11 cellular contexts compared by ENCODE assay signal in the genomic region with DNA sequence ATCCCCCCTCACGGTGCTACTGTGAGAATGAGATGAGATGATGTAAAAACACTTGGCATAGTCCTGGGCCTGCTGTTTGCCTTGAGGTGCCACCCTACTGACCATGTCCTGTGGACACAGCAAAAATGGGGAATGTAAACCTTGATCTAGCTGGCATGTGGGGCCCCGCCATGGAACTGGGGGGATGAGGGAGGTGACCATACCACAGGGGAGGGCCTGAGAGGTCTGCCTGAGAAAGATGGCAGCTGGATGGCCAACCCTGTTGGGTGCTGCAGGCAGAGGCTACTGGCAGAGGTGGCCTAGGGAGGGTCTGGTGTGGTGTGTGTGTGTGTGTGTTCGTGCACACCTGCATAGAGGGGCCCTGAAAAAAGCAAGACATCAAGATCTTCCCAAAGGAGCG. TPM values are rescaled to one million over a fixed set of nuclear protein-coding genes. Genes with fewer than 3 reads are reported as not detected.
A peak's percentile ranks its signal among the peaks of the same experiment; 100 is the strongest.
DNase-seq lines count a peak whose midpoint lies in the region; ATAC-seq, FAIRE-seq and TF ChIP-seq lines count a peak whose summit lies in the region.
"Had no signal": no experiment of that assay in that cellular context is flagged by ENCODE, and none has a peak within 500 bp of the region (broad histone marks: within the 10 kb centered on the region; RNA-seq: fewer than 3 reads in every experiment).

No MANE protein-coding gene starts in this region.

- H3K27me3 Mint-ChIP-seq in T-helper 17 cell: peaks cover 77% of the 10 kb centered on the region

- FAIRE-seq in HepG2 (lab: Jason Lieb, UNC): no peak
- FAIRE-seq: TTC549 had no signal

- H3K27ac ChIP-seq in HepG2 (ENCODE audit: extremely low read length, insufficient read depth, low read length): peak overlapping the region; percentile 95
- peak overlapping the region in 6 of 8 donors; percentile 78 to 88 (median 84) for H3K27ac ChIP-seq in spleen
- H3K27ac ChIP-seq: foreskin keratinocyte had no signal

- peak overlapping the region; percentile 77 for H3K4me3 Mint-ChIP-seq in T-helper 17 cell

- H3K9me3 ChIP-seq in T-helper 17 cell (ENCODE audit: control insufficient read depth, low read length, poor library complexity, severe bottlenecking) (no peaks in the 10 kb centered on the region), HepG2 (ENCODE audit: low read length) (no peaks in the 10 kb centered on the region), spleen (no peaks in the 10 kb centered on the region)

- H3K4me1 Mint-ChIP-seq in T-helper 17 cell: peaks cover 18% of the 10 kb centered on the region

- peak overlapping the region; percentile 99 for H3K9ac ChIP-seq in HepG2 (ENCODE audit: insufficient read depth, low read depth, low read length)

- POLR2A ChIA-PET in HepG2 (lab: Yijun Ruan, JAX): interaction anchor here (0.6 to 9.3 kb wide), 14 partner anchors 7 to 598 kb away, joined by 3 to 287 read pairs (median 6); no protein-coding TSS in a partner anchor

- CTCF ChIA-PET in HepG2 (lab: Yijun Ruan, JAX; ENCODE audit: low intra/inter-chr PET ratio, low total read pairs): no interaction called here

- TF ChIP-seq EP300 in HepG2 (IDR thresholded peaks at IDR 0.05; ENCODE audit: low read depth in 2 of 2, low read length in 2 of 2) (no peak), HepG2 (CRISPR knock-in tag; IDR thresholded peaks at IDR 0.05; ENCODE audit: borderline replicate concordance) (no peak)

- H3K27me3 ChIP-seq in HepG2 (ENCODE audit: control insufficient read depth in 1 of 2, insufficient read depth in 2 of 2, low read length in 2 of 2) (no peaks in the 10 kb centered on the region; a peak in 1 of 5 replicates), spleen (replicated peaks in 1 of 7) (peaks cover 0 to 20% (median 7%) of the 10 kb centered on the region in 7 donors)

- H3K79me2 ChIP-seq in HepG2 (ENCODE audit: insufficient read depth, low read length): peaks cover 50% of the 10 kb centered on the region

- H3K4me3 ChIP-seq in GM08714 (ENCODE audit: low read length): peak overlapping the region; percentile 77; the same call in 1 of the 2 replicates
- peak overlapping the region; percentile 98 to 99 (median 99) for H3K4me3 ChIP-seq in HepG2 (replicated peaks in 1 of 3; ENCODE audit: insufficient read depth in 1 of 3, low read depth in 2 of 3, low read length in 3 of 3)
- peak overlapping the region in 5 of 8 donors; percentile 53 to 81 (median 64) for H3K4me3 ChIP-seq in spleen

- H3K4me1 ChIP-seq in HepG2 (ENCODE audit: insufficient read depth, low read length) (peaks cover 82% of the 10 kb centered on the region), spleen (peaks cover 0 to 53% (median 28%) of the 10 kb centered on the region in 6 donors)

- H2AFZ ChIP-seq in HepG2 (ENCODE audit: low read length): no peak overlapping the region

- in situ Hi-C loops in HepG2 (cut with HindIII; ENCODE audit: extremely low pct_ligation_motif_present, low pct_unique_long_range_greater_than_20kb): no loop called here

- TF ChIP-seq CTCF in HepG2 (CRISPR knock-in tag; IDR thresholded peaks at IDR 0.05) (no peak), spleen (IDR thresholded peaks at IDR 0.05 in 8 of 11, conservative IDR thresholded peaks at IDR 0.05 in 3 of 11) (no peak)

- TF ChIP-seq POLR2A in HepG2 (IDR thresholded peaks at IDR 0.05; ENCODE audit: insufficient read depth in 1 of 2, low read depth in 2 of 2, low read length in 2 of 2) (no peak), spleen (IDR thresholded peaks at IDR 0.05) (no peak)

- H3K4me2 ChIP-seq in HepG2 (ENCODE audit: low read depth, low read length): peak overlapping the region; percentile 97

- BruUV-seq in HepG2 (replicated peaks; lab: Mats Ljungman, UMichigan): no TSS peak

- DNase-seq in T-helper 17 cell (no peak), HepG2 (ENCODE audit: low spot score) (no peak), spleen (no peak), NCI-H226 (no peak), DMS53 (lab: John Stamatoyannopoulos, UW) (no peak), NCI-H1048 (lab: John Stamatoyannopoulos, UW) (no peak)
- DNase-seq: foreskin keratinocyte, NCI-H82 had no signal

- WGBS in HepG2 (ENCODE audit: low lambda C conversion rate): 77% methylated on average over 4 of the region's 4 CpGs
- 64 to 86% (median 72%) methylated on average over 4 of the region's 4 CpGs for WGBS in spleen, 5 donors

- no peak for ATAC-seq in T-helper 17 cell
- no peak for ATAC-seq in HepG2
- ATAC-seq in GM21825 (IDR thresholded peaks at IDR 0.05; ENCODE audit: unreplicated experiment): no peak

- peaks cover 9% of the 10 kb centered on the region for H3K36me3 Mint-ChIP-seq in T-helper 17 cell (ENCODE audit: low read depth)

- no peaks in the 10 kb centered on the region for H4K20me1 ChIP-seq in HepG2 (ENCODE audit: insufficient read depth, low read length)

- intact Hi-C loops in HepG2 (cut with micrococcal nuclease; ENCODE audit: unreplicated experiment) (no loop called here), spleen (cut with DNase I; ENCODE audit: low total_unique reads) (no loop called here)

- H3K36me3 ChIP-seq in HepG2 (replicated peaks in 1 of 2; ENCODE audit: control insufficient read depth in 1 of 2, insufficient read depth in 2 of 2, low read length in 2 of 2): peaks cover 3% of the 10 kb centered on the region in 2 experiments; a peak in 1 of 5 replicates
- peaks cover 0 to 6% (median 0%) of the 10 kb centered on the region in 6 donors for H3K36me3 ChIP-seq in spleen

- H3K27ac Mint-ChIP-seq in T-helper 17 cell: no peak overlapping the region

- TF ChIP-seq RAD21 in HepG2 (CRISPR knock-in tag; IDR thresholded peaks at IDR 0.05): no peak

TF ChIP-seq in HepG2, 621 proteins besides CTCF, POLR2A, EP300 and RAD21 (continues in another document):
- TF ChIP-seq E2F2 (CRISPR knock-in tag; IDR thresholded peaks at IDR 0.05; ENCODE audit: borderline replicate concordance): no peak

RNA-seq across cellular contexts. Expression of gene HAAO, which starts 0.8 kb away (rescaled TPM):
- total RNA-seq in T-helper 17 cell (under 1 TPM in 1 of 2 donors, not detected in 1; 0.37 TPM), HepG2 (2016; rRNA removed; fragmentation: Illumina TruSeq; extraction: Trizol) (34.1 and 42.7 TPM in 2 replicates), spleen (10 to 100 TPM in 2 of 7 donors, 1 to 10 TPM in 5; 2.4 to 12.3 (median 8.3) TPM)
- total RNA-seq in HepG2 (2016; cell fraction: cytosol; rRNA removed; fragmentation: Illumina TruSeq; extraction: Trizol; ENCODE audit: low read depth): 15.3 and 15.6 TPM in 2 replicates
- 29.0 and 39.0 TPM in 2 replicates for total RNA-seq in HepG2 (2016; cell fraction: insoluble cytoplasmic fraction; rRNA removed; fragmentation: Illumina TruSeq; extraction: Trizol)
- total RNA-seq in HepG2 (2016; cell fraction: membrane; rRNA removed; fragmentation: Illumina TruSeq; extraction: Trizol): 16.2 and 18.8 TPM in 2 replicates
- 32.7 and 34.7 TPM in 2 replicates for total RNA-seq in HepG2 (2016; cell fraction: nucleus; rRNA removed; fragmentation: Illumina TruSeq; extraction: Trizol)
- polyA plus RNA-seq in HepG2 (2011; rRNA removed) (35.2 and 36.1 TPM in 2 replicates), spleen (1 to 10 TPM; 7.5 to 8.6 (median 7.8) TPM)
- polyA plus RNA-seq in HepG2 (2011; cell fraction: cytosol; rRNA removed): 21.6 and 34.6 TPM in 2 replicates
- 105 and 120 TPM in 2 replicates for polyA plus RNA-seq in HepG2 (2011; cell fraction: nucleus; rRNA removed)
- 24.0 and 29.7 TPM in 2 replicates for polyA plus RNA-seq in HepG2 (2012)
- 20.5 and 22.5 TPM in 2 replicates for polyA plus RNA-seq in HepG2 (2016; cell fraction: cytosol; fragmentation: Illumina TruSeq; extraction: Trizol; ENCODE audit: low read depth)
- 34.1 and 36.9 TPM in 2 replicates for polyA plus RNA-seq in HepG2 (2016; cell fraction: insoluble cytoplasmic fraction; fragmentation: Illumina TruSeq; extraction: Trizol; ENCODE audit: low read depth)
- polyA plus RNA-seq in HepG2 (2016; cell fraction: membrane; fragmentation: Illumina TruSeq; extraction: Trizol; ENCODE audit: low read depth): 23.2 and 26.6 TPM in 2 replicates
- polyA plus RNA-seq in HepG2 (2016; cell fraction: nucleus; fragmentation: Illumina TruSeq; extraction: Trizol; ENCODE audit: insufficient read depth, low read depth): 70.0 and 73.3 TPM in 2 replicates
- polyA minus RNA-seq in HepG2 (2011; rRNA and poly(A)+ RNA removed; ENCODE audit: low replicate concordance): 0.28 and 57.0 TPM in 2 replicates
- polyA minus RNA-seq in HepG2 (2011; cell fraction: cytosol; rRNA and poly(A)+ RNA removed): 15.6 and 18.8 TPM in 2 replicates
- 34.4 and 36.6 TPM in 2 replicates for polyA minus RNA-seq in HepG2 (2011; cell fraction: nucleus; rRNA and poly(A)+ RNA removed)

RNA-seq across cellular contexts. Expression of gene OXER1, which starts 27.7 kb away (rescaled TPM):
- total RNA-seq in T-helper 17 cell (under 1 TPM in 1 of 2 donors, not detected in 1; 0.25 TPM), HepG2 (2016; rRNA removed; fragmentation: Illumina TruSeq; extraction: Trizol) (6.5 and 8.0 TPM in 2 replicates), spleen (1 to 10 TPM; 1.8 to 6.3 (median 3.2) TPM)
- total RNA-seq in HepG2 (2016; cell fraction: cytosol; rRNA removed; fragmentation: Illumina TruSeq; extraction: Trizol; ENCODE audit: low read depth): 0.40 and 0.97 TPM in 2 replicates
- total RNA-seq in HepG2 (2016; cell fraction: insoluble cytoplasmic fraction; rRNA removed; fragmentation: Illumina TruSeq; extraction: Trizol): 5.2 and 7.1 TPM in 2 replicates
- total RNA-seq in HepG2 (2016; cell fraction: membrane; rRNA removed; fragmentation: Illumina TruSeq; extraction: Trizol): 2.6 TPM in 2 replicates
- total RNA-seq in HepG2 (2016; cell fraction: nucleus; rRNA removed; fragmentation: Illumina TruSeq; extraction: Trizol): 6.6 and 6.8 TPM in 2 replicates
- polyA plus RNA-seq in HepG2 (2011; rRNA removed) (9.0 and 11.3 TPM in 2 replicates), spleen (1 to 10 TPM; 1.3 to 5.2 (median 3.5) TPM)
- 4.6 and 5.3 TPM in 2 replicates for polyA plus RNA-seq in HepG2 (2011; cell fraction: cytosol; rRNA removed)
- polyA plus RNA-seq in HepG2 (2011; cell fraction: nucleus; rRNA removed): 50.2 and 58.5 TPM in 2 replicates
- polyA plus RNA-seq in HepG2 (2012): 7.4 and 10.0 TPM in 2 replicates
- polyA plus RNA-seq in HepG2 (2016; cell fraction: cytosol; fragmentation: Illumina TruSeq; extraction: Trizol; ENCODE audit: low read depth): 0.54 and 0.68 TPM in 2 replicates
- polyA plus RNA-seq in HepG2 (2016; cell fraction: insoluble cytoplasmic fraction; fragmentation: Illumina TruSeq; extraction: Trizol; ENCODE audit: low read depth): 6.9 and 8.9 TPM in 2 replicates
- 1.8 and 2.0 TPM in 2 replicates for polyA plus RNA-seq in HepG2 (2016; cell fraction: membrane; fragmentation: Illumina TruSeq; extraction: Trizol; ENCODE audit: low read depth)
- polyA plus RNA-seq in HepG2 (2016; cell fraction: nucleus; fragmentation: Illumina TruSeq; extraction: Trizol; ENCODE audit: insufficient read depth, low read depth): 29.7 and 30.8 TPM in 2 replicates
- polyA minus RNA-seq in HepG2 (2011; rRNA and poly(A)+ RNA removed; ENCODE audit: low replicate concordance): 18.1 TPM in 1 of 2 replicates, not detected in the other
- 4.5 and 5.7 TPM in 2 replicates for polyA minus RNA-seq in HepG2 (2011; cell fraction: cytosol; rRNA and poly(A)+ RNA removed)
- 7.3 and 8.8 TPM in 2 replicates for polyA minus RNA-seq in HepG2 (2011; cell fraction: nucleus; rRNA and poly(A)+ RNA removed)
